In genomic region chr2:74849228-74849892, GRCh38 we compare ENCODE assay signal across 8 cellular contexts. TPM values are rescaled to one million over a fixed set of nuclear protein-coding genes. Genes with fewer than 3 reads are reported as not detected.
DNase-seq lines count a peak whose midpoint lies in the region; ATAC-seq and TF ChIP-seq lines count a peak whose summit lies in the region.

No MANE protein-coding gene starts in this region.

- no peaks in the 10 kb centered on the region for H3K36me3 ChIP-seq in body of pancreas (replicated peaks in 1 of 2; ENCODE audit: insufficient read depth in 1 of 2, low read depth in 2 of 2)
- no peaks in the 10 kb centered on the region for H3K36me3 ChIP-seq in vagina

- ATAC-seq in HG02938 (IDR thresholded peaks at IDR 0.05; ENCODE audit: unreplicated experiment) (peak; percentile 73), body of pancreas (no peak)

- TF ChIP-seq CTCF in body of pancreas (IDR thresholded peaks at IDR 0.05) (no peak), vagina (IDR thresholded peaks at IDR 0.05) (no peak)

- 45 to 49% methylated on average over 8 of the region's 8 CpGs for WGBS in body of pancreas, 2 donors

- intact Hi-C loops in body of pancreas (cut with DNase I) (no loop called here), vagina (cut with DNase I) (no loop called here)

- H3K27ac ChIP-seq in body of pancreas (peak overlapping the region in 2 of 4 donors; percentile 25 to 62), vagina (peak overlapping the region; percentile 23)

- TF ChIP-seq POLR2A in GM18951 (IDR thresholded peaks at IDR 0.05; ENCODE audit: extremely low read depth, insufficient read depth, insufficient read length) (peak; percentile 37), body of pancreas (IDR thresholded peaks at IDR 0.05) (no peak), vagina (IDR thresholded peaks at IDR 0.05) (no peak)

- no peak overlapping the region for H3K4me3 ChIP-seq in body of pancreas
- no peak overlapping the region for H3K4me3 ChIP-seq in vagina

- H3K9me3 ChIP-seq in body of pancreas (no peaks in the 10 kb centered on the region), vagina (no peaks in the 10 kb centered on the region)

- in situ Hi-C loops in GM18951 (cut with MboI; ENCODE audit: low sequenced_read_pairs, unreplicated experiment) = no loop called here

- peaks cover 40% of the 10 kb centered on the region for H3K4me1 ChIP-seq in body of pancreas
- peaks cover 41% of the 10 kb centered on the region for H3K4me1 ChIP-seq in vagina

- DNase-seq in OCI-M1 (lab: John Stamatoyannopoulos, UW) (peak; percentile 85), body of pancreas (peak in 3 of 4 donors; percentile 38 to 51 (median 44)), medulla oblongata (ENCODE audit: extremely low spot score) (peak; percentile 82), vagina (ENCODE audit: extremely low spot score in 2 of 2) (no peak), HPDE6-E6E7 (ENCODE audit: extremely low spot score) (no peak), inferior parietal cortex (ENCODE audit: extremely low spot score) (no peak)

- no peaks in the 10 kb centered on the region for H3K27me3 ChIP-seq in body of pancreas
- H3K27me3 ChIP-seq in vagina = no peaks in the 10 kb centered on the region

RNA-seq across cellular contexts. Expression of gene HK2, which starts 15.4 kb away (rescaled TPM):
- total RNA-seq in body of pancreas = 1 to 10 TPM; 1.3 to 9.2 TPM
- total RNA-seq in vagina = 5.4 TPM

Comparison
In these comparisons a context has a peak if more than half of its experiments do, and no peak if none do; other contexts are left out.
1. DNase-seq: peak in OCI-M1 (single experiment), body of pancreas (3 of 4) and medulla oblongata (single experiment); none in vagina (0 of 2), HPDE6-E6E7 (single experiment) and inferior parietal cortex (single experiment).